25 cellular contexts compared by ENCODE assay signal in genomic region chr6:136523196-136523595, GRCh38. TPM values are rescaled to one million over a fixed set of nuclear protein-coding genes. Genes with fewer than 3 reads are reported as not detected.
DNase-seq lines count a peak whose midpoint lies in the region; ATAC-seq, FAIRE-seq and TF ChIP-seq lines count a peak whose summit lies in the region.
"Had no signal": no experiment of that assay in that cellular context is flagged by ENCODE, and none has a peak within 500 bp of the region (broad histone marks: within the 10 kb centered on the region; RNA-seq: fewer than 3 reads in every experiment).

No MANE protein-coding gene starts in this region.

- no peak overlapping the region for H3K4me3 Mint-ChIP-seq in CD4-positive, alpha-beta T cell

- H3K27ac ChIP-seq in A549 = peak overlapping the region; percentile 91 to 97
- H3K27ac ChIP-seq in CD4-positive, alpha-beta T cell (ENCODE audit: low read depth, low read length) = no peak overlapping the region
- H3K27ac ChIP-seq: 22Rv1, HL-60 had no signal

- intact Hi-C loops in CD4-positive, alpha-beta T cell (cut with DNase I, micrococcal nuclease) = no loop called here

- H3K4me1 ChIP-seq in A549 = peaks cover 92% of the 10 kb centered on the region

- ATAC-seq in A549 (no peak), HG02884 (IDR thresholded peaks at IDR 0.05; ENCODE audit: unreplicated experiment) (no peak)
- ATAC-seq in CD4-positive, alpha-beta T cell (ENCODE audit: poor library complexity) = no peak
- ATAC-seq: K562 had no signal

- H3K4me3 ChIP-seq in A549 = no peak overlapping the region
- H3K4me3 ChIP-seq: K562 had no signal

- no peaks in the 10 kb centered on the region for H3K27me3 ChIP-seq in CD4-positive, alpha-beta T cell (ENCODE audit: control insufficient read depth, insufficient read depth, low read length)

- TF ChIP-seq POLR2A in A549 (IDR thresholded peaks at IDR 0.05; ENCODE audit: low read length) = no peak

- H3K4me1 Mint-ChIP-seq in CD4-positive, alpha-beta T cell (ENCODE audit: low read depth) = peaks cover 22% of the 10 kb centered on the region

- TF ChIP-seq EP300 in A549 (IDR thresholded peaks at IDR 0.05) = no peak

- POLR2A ChIA-PET in A549 (lab: Yijun Ruan, JAX) = no interaction called here
- POLR2A ChIA-PET in CD4-positive, alpha-beta T cell (lab: Charles Lee) = no interaction called here

- no peaks in the 10 kb centered on the region for H3K9me3 ChIP-seq in A549
- H3K9me3 ChIP-seq in CD4-positive, alpha-beta T cell (ENCODE audit: control insufficient read depth, low read length) = no peaks in the 10 kb centered on the region

- CTCF ChIA-PET in A549 (lab: Yijun Ruan, JAX) = interaction anchor here (1.4 to 1.8 kb wide), 2 partner anchors 11 to 24 kb away, joined by 4 to 5 read pairs; no protein-coding TSS in a partner anchor
- CTCF ChIA-PET in CD4-positive, alpha-beta T cell (lab: Charles Lee) = no interaction called here

- FAIRE-seq in A549 (lab: Jason Lieb, UNC) = no peak
- FAIRE-seq: H54, K562, RCC 7860 had no signal

- H3K27ac Mint-ChIP-seq in CD4-positive, alpha-beta T cell = no peak overlapping the region

- no peak for TF ChIP-seq RAD21 in A549 (conservative IDR thresholded peaks at IDR 0.05 in 1 of 2, IDR thresholded peaks at IDR 0.05 in 1 of 2)

- TF ChIP-seq CTCF in A549 (IDR thresholded peaks at IDR 0.05) = no peak
- TF ChIP-seq CTCF in CD4-positive, alpha-beta T cell (IDR thresholded peaks at IDR 0.05) = no peak

- 94% methylated on average over 4 of the region's 4 CpGs for WGBS in A549 (ENCODE audit: missing lambda C conversion rate)

- DNase-seq in A549 (ENCODE audit: low read depth in 1 of 2, low spot score in 1 of 2) = no peak
- DNase-seq in cerebellar cortex (ENCODE audit: low spot score) = peak; percentile 38
- peak; percentile 66 for DNase-seq in inferior parietal cortex (ENCODE audit: extremely low spot score)
- peak; percentile 64 for DNase-seq in putamen (ENCODE audit: low spot score)
- no peak for DNase-seq in NCI-H1048 (lab: John Stamatoyannopoulos, UW)
- DNase-seq in CD4-positive, alpha-beta T cell = no peak
- DNase-seq in ureter (ENCODE audit: low spot score) = no peak
- DNase-seq: ACHN, DMS153, DND-41, Kasumi-1, MV-4-11, NCI-H1105 treated with DMSO at 0.1 percent for 48 hours, NCI-H146, NCI-H1930, NCI-H446, NCI-H524 treated with DMSO at 0.1 percent for 48 hours, NCI-H774, SIG-M5 had no signal

- H3K9me3 Mint-ChIP-seq in CD4-positive, alpha-beta T cell = no peaks in the 10 kb centered on the region

- H3K4me2 ChIP-seq in A549 = peak overlapping the region; percentile 81

- H3K27me3 Mint-ChIP-seq in CD4-positive, alpha-beta T cell = peaks cover 3% of the 10 kb centered on the region

- no peaks in the 10 kb centered on the region for H3K36me3 Mint-ChIP-seq in CD4-positive, alpha-beta T cell (ENCODE audit: low read depth)

TF ChIP-seq in A549, 52 proteins besides CTCF, POLR2A, EP300 and RAD21:
- TF ChIP-seq SMC3 (IDR thresholded peaks at IDR 0.05) (no peak), TFCP2L1 (CRISPR knock-in tag; IDR thresholded peaks at IDR 0.05) (no peak), POLR2AphosphoS2 (conservative IDR thresholded peaks at IDR 0.05; ENCODE audit: low read length) (no peak), NPAS2 (CRISPR knock-in tag; IDR thresholded peaks at IDR 0.05; ENCODE audit: borderline replicate concordance) (no peak), CBX8 (IDR thresholded peaks at IDR 0.05) (no peak), KDM5A (IDR thresholded peaks at IDR 0.05) (no peak), PHF8 (IDR thresholded peaks at IDR 0.05; ENCODE audit: borderline replicate concordance, low read depth) (no peak), ELK1 (IDR thresholded peaks at IDR 0.05; ENCODE audit: low read depth, low read length) (no peak), CHD4 (IDR thresholded peaks at IDR 0.05; ENCODE audit: borderline replicate concordance) (no peak), MAZ (IDR thresholded peaks at IDR 0.05; ENCODE audit: borderline replicate concordance, low read depth, low read length) (no peak), RCOR1 (IDR thresholded peaks at IDR 0.05; ENCODE audit: low read depth, low read length) (no peak), FOXS1 (CRISPR knock-in tag; IDR thresholded peaks at IDR 0.05) (no peak), HEYL (CRISPR knock-in tag; IDR thresholded peaks at IDR 0.05) (no peak), RARB (CRISPR knock-in tag; IDR thresholded peaks at IDR 0.05) (no peak), FOSL2 (IDR thresholded peaks at IDR 0.05) (no peak), FOSL2 (CRISPR knock-in tag; IDR thresholded peaks at IDR 0.05) (no peak), SREBF2 (IDR thresholded peaks at IDR 0.05) (no peak), HDAC2 (IDR thresholded peaks at IDR 0.05) (no peak), BCL3 (IDR thresholded peaks at IDR 0.05) (no peak)

RNA-seq across cellular contexts. Expression of gene MAP7, which starts 27.0 kb away (rescaled TPM):
- polyA plus RNA-seq in A549 (2011; rRNA removed) (49.0 and 64.5 TPM in 2 replicates), A549 (2017; fragmentation: RNase III; extraction: RNeasy Plus Mini Kit Qiagen cat#74134 plus additional on column Dnase treatment) (49.5 to 65.0 TPM (median 60.6 TPM) in 3 replicates)
- polyA plus RNA-seq in A549 (2012; cell fraction: cytosol; rRNA removed) = 36.9 and 38.4 TPM in 2 replicates
- 41.6 and 44.1 TPM in 2 replicates for polyA plus RNA-seq in A549 (2012; cell fraction: nucleus; rRNA removed)
- 27.1 and 28.1 TPM in 2 replicates for polyA minus RNA-seq in A549 (2011; rRNA and poly(A)+ RNA removed)
- total RNA-seq in CD4-positive, alpha-beta T cell = under 1 TPM; 0.45 to 0.49 TPM
- 37.0 TPM for total RNA-seq in ureter

Comparison
In these comparisons a context has a peak if more than half of its experiments do, and no peak if none do; other contexts are left out.
1. DNase-seq: peak in cerebellar cortex (single experiment), inferior parietal cortex (single experiment) and putamen (single experiment); none in A549 (0 of 2), NCI-H1048 (single experiment), CD4-positive, alpha-beta T cell (0 of 10) and ureter (single experiment).
2. RNA of gene MAP7, which starts 27.0 kb away (total RNA-seq): 37.0 TPM in ureter (single experiment); 0.45 to 0.49 TPM in CD4-positive, alpha-beta T cell; every median in the first group is over 10 times any median in the second.